ENCODE assay signal across 8 cellular contexts in genomic region chr1:28056129-28056925, GRCh38. TPM values are rescaled to one million over a fixed set of nuclear protein-coding genes. Genes with fewer than 3 reads are reported as not detected.
DNase-seq lines count a peak whose midpoint lies in the region; ATAC-seq and TF ChIP-seq lines count a peak whose summit lies in the region.

No MANE protein-coding gene starts in this region.

- peaks cover 0 to 39% (median 2%) of the 10 kb centered on the region in 3 donors for H3K36me3 Mint-ChIP-seq in naive thymus-derived CD8-positive, alpha-beta T cell

- peak overlapping the region; percentile 2 to 90 (median 86) for H3K27ac Mint-ChIP-seq in naive thymus-derived CD8-positive, alpha-beta T cell

- DNase-seq in NCI-H1092 (lab: John Stamatoyannopoulos, UW), result peak; percentile 4
- DNase-seq in activated CD8-positive, alpha-beta memory T cell treated with anti-CD3 and anti-CD28 coated beads for 4 hours (ENCODE audit: low read depth in 2 of 2), result peak; percentile 36 to 58
- peak in 9 of 10 donors; percentile 13 to 71 (median 42) for DNase-seq in naive thymus-derived CD8-positive, alpha-beta T cell
- DNase-seq in NCI-H2196 treated with DMSO at 0.1 percent for 48 hours (lab: John Stamatoyannopoulos, UW; ENCODE audit: unreplicated experiment), result no peak

- no peaks in the 10 kb centered on the region for H3K27me3 Mint-ChIP-seq in naive thymus-derived CD8-positive, alpha-beta T cell

- POLR2A ChIA-PET in naive thymus-derived CD8-positive, alpha-beta T cell (lab: Charles Lee), result interaction anchor here (0.6 to 1.4 kb wide), 4 partner anchors 30 to 157 kb away, joined by 3 to 5 read pairs (median 4); partner anchors contain the start of gene EYA3

- ATAC-seq in GM18909 (IDR thresholded peaks at IDR 0.05; ENCODE audit: poor library complexity, unreplicated experiment) (peak; percentile 65), HG02884 (IDR thresholded peaks at IDR 0.05; ENCODE audit: unreplicated experiment) (no peak), SK-N-SH treated with all-trans-retinoic acid at 6 μM for 48 hours (no peak), GM19455 (IDR thresholded peaks at IDR 0.05; ENCODE audit: unreplicated experiment) (no peak)
- ATAC-seq in naive thymus-derived CD8-positive, alpha-beta T cell, result peak; percentile 96 to 98

- peaks cover 15 to 49% (median 35%) of the 10 kb centered on the region in 4 donors for H3K4me1 Mint-ChIP-seq in naive thymus-derived CD8-positive, alpha-beta T cell

- peak overlapping the region in 9 of 10 donors; percentile 0 to 69 (median 50) for H3K4me3 Mint-ChIP-seq in naive thymus-derived CD8-positive, alpha-beta T cell

- H3K9me3 Mint-ChIP-seq in naive thymus-derived CD8-positive, alpha-beta T cell, result no peaks in the 10 kb centered on the region

TF ChIP-seq in SK-N-SH treated with all-trans-retinoic acid at 6 μM for 48 hours, 23 proteins besides CTCF, POLR2A, EP300 and RAD21:
- TF ChIP-seq ZFP3 (CRISPR knock-in tag; IDR thresholded peaks at IDR 0.05) (no peak), TOX (CRISPR knock-in tag; IDR thresholded peaks at IDR 0.05; ENCODE audit: borderline replicate concordance) (no peak), ZNF70 (CRISPR knock-in tag; IDR thresholded peaks at IDR 0.05) (no peak), BACH2 (CRISPR knock-in tag; IDR thresholded peaks at IDR 0.05; ENCODE audit: borderline replicate concordance) (no peak), ISL1 (CRISPR knock-in tag; IDR thresholded peaks at IDR 0.05) (no peak), ZNF8 (CRISPR knock-in tag; IDR thresholded peaks at IDR 0.05) (no peak), PATZ1 (CRISPR knock-in tag; IDR thresholded peaks at IDR 0.05; ENCODE audit: borderline replicate concordance) (no peak), SNAI2 (CRISPR knock-in tag; IDR thresholded peaks at IDR 0.05) (no peak), ZFP30 (CRISPR knock-in tag; IDR thresholded peaks at IDR 0.05) (no peak), TCF4 (CRISPR knock-in tag; IDR thresholded peaks at IDR 0.05; ENCODE audit: borderline replicate concordance) (no peak), CSDC2 (CRISPR knock-in tag; IDR thresholded peaks at IDR 0.05) (no peak)
- TF ChIP-seq, protein P1, sequence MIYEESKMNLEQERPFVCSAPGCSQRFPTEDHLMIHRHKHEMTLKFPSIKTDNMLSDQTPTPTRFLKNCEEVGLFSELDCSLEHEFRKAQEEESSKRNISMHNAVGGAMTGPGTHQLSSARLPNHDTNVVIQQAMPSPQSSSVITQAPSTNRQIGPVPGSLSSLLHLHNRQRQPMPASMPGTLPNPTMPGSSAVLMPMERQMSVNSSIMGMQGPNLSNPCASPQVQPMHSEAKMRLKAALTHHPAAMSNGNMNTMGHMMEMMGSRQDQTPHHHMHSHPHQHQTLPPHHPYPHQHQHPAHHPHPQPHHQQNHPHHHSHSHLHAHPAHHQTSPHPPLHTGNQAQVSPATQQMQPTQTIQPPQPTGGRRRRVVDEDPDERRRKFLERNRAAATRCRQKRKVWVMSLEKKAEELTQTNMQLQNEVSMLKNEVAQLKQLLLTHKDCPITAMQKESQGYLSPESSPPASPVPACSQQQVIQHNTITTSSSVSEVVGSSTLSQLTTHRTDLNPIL (CRISPR knock-in tag; IDR thresholded peaks at IDR 0.05; ENCODE audit: low read depth), result no peak
- TF ChIP-seq, protein P2, sequence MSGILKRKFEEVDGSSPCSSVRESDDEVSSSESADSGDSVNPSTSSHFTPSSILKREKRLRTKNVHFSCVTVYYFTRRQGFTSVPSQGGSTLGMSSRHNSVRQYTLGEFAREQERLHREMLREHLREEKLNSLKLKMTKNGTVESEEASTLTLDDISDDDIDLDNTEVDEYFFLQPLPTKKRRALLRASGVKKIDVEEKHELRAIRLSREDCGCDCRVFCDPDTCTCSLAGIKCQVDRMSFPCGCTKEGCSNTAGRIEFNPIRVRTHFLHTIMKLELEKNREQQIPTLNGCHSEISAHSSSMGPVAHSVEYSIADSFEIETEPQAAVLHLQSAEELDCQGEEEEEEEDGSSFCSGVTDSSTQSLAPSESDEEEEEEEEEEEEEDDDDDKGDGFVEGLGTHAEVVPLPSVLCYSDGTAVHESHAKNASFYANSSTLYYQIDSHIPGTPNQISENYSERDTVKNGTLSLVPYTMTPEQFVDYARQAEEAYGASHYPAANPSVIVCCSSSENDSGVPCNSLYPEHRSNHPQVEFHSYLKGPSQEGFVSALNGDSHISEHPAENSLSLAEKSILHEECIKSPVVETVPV (CRISPR knock-in tag; IDR thresholded peaks at IDR 0.05), result no peak

RNA-seq across cellular contexts. Expression of gene EYA3, which starts 32.1 kb away (rescaled TPM):
- total RNA-seq in naive thymus-derived CD8-positive, alpha-beta T cell, result 10 to 100 TPM; 18.5 to 22.8 TPM
- 1 to 10 TPM; 1.8 to 6.2 (median 5.0) TPM for polyA plus RNA-seq in naive thymus-derived CD8-positive, alpha-beta T cell

Comparison
In these comparisons a context has a peak if more than half of its experiments do, and no peak if none do; other contexts are left out.
1. ATAC-seq: peak in GM18909 (single experiment) and naive thymus-derived CD8-positive, alpha-beta T cell (2 of 2); none in HG02884 (single experiment), SK-N-SH treated with all-trans-retinoic acid at 6 μM for 48 hours (single experiment) and GM19455 (single experiment).